ENCODE assay signal across 1 cellular context in the genomic region with DNA sequence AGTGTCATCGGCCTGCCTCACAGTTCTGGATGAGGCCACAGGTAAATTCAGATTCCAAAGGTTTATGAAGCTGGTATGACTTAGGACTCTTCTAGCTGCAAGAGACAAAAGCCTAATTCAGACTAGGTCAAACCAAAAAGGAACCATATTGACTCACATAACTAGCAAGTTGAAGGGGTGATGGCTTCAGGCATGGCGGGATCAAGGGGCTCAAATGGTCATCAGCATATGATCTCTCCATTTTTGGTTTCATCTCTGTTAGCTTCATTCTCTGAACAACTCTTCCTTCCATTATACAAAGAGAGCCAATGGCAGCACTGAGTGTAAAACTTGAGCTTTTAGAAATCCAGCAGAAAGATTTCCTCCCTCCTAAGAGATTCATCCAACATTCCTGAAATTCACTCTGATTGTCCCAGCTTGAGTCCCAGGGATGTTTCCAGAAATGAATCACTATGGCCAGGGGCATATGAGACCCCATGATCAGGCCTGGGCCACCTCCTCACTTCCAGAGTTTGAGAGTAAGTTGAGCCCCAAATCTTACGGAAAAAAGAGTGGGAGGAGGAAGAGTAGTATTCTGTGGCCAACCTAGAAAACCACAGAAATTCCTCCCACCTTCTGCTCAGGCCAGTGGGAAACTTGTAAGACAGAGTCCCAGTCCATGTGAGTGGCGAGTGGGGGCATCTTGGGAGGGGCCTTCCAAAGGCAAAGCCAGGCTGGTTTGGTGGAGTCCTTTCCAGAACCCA.
A peak's percentile ranks its signal among the peaks of the same experiment; 100 is the strongest.
TF ChIP-seq lines count a peak whose summit lies in the region.

No MANE protein-coding gene starts in this region.

TF ChIP-seq in K562, 482 proteins besides CTCF, POLR2A, EP300 and RAD21 (continued from another document and continues in another):
- TF ChIP-seq, protein P1, sequence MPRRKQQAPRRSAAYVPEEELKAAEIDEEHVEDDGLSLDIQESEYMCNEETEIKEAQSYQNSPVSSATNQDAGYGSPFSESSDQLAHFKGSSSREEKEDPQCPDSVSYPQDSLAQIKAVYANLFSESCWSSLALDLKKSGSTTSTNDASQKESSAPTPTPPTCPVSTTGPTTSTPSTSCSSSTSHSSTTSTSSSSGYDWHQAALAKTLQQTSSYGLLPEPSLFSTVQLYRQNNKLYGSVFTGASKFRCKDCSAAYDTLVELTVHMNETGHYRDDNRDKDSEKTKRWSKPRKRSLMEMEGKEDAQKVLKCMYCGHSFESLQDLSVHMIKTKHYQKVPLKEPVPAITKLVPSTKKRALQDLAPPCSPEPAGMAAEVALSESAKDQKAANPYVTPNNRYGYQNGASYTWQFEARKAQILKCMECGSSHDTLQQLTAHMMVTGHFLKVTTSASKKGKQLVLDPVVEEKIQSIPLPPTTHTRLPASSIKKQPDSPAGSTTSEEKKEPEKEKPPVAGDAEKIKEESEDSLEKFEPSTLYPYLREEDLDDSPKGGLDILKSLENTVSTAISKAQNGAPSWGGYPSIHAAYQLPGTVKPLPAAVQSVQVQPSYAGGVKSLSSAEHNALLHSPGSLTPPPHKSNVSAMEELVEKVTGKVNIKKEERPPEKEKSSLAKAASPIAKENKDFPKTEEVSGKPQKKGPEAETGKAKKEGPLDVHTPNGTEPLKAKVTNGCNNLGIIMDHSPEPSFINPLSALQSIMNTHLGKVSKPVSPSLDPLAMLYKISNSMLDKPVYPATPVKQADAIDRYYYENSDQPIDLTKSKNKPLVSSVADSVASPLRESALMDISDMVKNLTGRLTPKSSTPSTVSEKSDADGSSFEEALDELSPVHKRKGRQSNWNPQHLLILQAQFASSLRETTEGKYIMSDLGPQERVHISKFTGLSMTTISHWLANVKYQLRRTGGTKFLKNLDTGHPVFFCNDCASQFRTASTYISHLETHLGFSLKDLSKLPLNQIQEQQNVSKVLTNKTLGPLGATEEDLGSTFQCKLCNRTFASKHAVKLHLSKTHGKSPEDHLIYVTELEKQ (CRISPR knock-in tag; IDR thresholded peaks at IDR 0.05) = no peak
- TF ChIP-seq, protein P2, sequence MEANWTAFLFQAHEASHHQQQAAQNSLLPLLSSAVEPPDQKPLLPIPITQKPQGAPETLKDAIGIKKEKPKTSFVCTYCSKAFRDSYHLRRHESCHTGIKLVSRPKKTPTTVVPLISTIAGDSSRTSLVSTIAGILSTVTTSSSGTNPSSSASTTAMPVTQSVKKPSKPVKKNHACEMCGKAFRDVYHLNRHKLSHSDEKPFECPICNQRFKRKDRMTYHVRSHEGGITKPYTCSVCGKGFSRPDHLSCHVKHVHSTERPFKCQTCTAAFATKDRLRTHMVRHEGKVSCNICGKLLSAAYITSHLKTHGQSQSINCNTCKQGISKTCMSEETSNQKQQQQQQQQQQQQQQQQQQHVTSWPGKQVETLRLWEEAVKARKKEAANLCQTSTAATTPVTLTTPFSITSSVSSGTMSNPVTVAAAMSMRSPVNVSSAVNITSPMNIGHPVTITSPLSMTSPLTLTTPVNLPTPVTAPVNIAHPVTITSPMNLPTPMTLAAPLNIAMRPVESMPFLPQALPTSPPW (CRISPR knock-in tag; IDR thresholded peaks at IDR 0.05) = peak; percentile 41; the same call in 1 of the 2 replicates
- TF ChIP-seq DMBX1 (CRISPR knock-in tag; IDR thresholded peaks at IDR 0.05; ENCODE audit: borderline replicate concordance) (0 out of 2 replicates have a peak, but pooled peaks have one; percentile 14), ARID4B (CRISPR knock-in tag; IDR thresholded peaks at IDR 0.05) (no peak), NFATC3 (IDR thresholded peaks at IDR 0.05) (no peak), IRF9 (tag; IDR thresholded peaks at IDR 0.05) (no peak), HMGN3 (IDR thresholded peaks at IDR 0.05; ENCODE audit: borderline replicate concordance, extremely low read depth, insufficient read length, low read depth, low read length) (no peak), ZFX (CRISPR knock-in tag; IDR thresholded peaks at IDR 0.05) (0 out of 2 replicates have a peak, but pooled peaks have one; percentile 10), CAMTA2 (CRISPR knock-in tag; conservative IDR thresholded peaks at IDR 0.05) (no peak), POLR3A (IDR thresholded peaks at IDR 0.05; ENCODE audit: borderline replicate concordance, extremely low read depth, insufficient read depth, insufficient read length) (no peak), KDM1A (IDR thresholded peaks at IDR 0.05) (0 out of 4 replicates have a peak, but pooled peaks of 1 of the 2 experiments have one; percentile 17), PTTG1 (tag; IDR thresholded peaks at IDR 0.05; ENCODE audit: low read depth) (no peak), STAT5B (CRISPR knock-in tag; IDR thresholded peaks at IDR 0.05) (no peak), FOXO4 (CRISPR knock-in tag; IDR thresholded peaks at IDR 0.05) (no peak)
- TF ChIP-seq, protein P3, sequence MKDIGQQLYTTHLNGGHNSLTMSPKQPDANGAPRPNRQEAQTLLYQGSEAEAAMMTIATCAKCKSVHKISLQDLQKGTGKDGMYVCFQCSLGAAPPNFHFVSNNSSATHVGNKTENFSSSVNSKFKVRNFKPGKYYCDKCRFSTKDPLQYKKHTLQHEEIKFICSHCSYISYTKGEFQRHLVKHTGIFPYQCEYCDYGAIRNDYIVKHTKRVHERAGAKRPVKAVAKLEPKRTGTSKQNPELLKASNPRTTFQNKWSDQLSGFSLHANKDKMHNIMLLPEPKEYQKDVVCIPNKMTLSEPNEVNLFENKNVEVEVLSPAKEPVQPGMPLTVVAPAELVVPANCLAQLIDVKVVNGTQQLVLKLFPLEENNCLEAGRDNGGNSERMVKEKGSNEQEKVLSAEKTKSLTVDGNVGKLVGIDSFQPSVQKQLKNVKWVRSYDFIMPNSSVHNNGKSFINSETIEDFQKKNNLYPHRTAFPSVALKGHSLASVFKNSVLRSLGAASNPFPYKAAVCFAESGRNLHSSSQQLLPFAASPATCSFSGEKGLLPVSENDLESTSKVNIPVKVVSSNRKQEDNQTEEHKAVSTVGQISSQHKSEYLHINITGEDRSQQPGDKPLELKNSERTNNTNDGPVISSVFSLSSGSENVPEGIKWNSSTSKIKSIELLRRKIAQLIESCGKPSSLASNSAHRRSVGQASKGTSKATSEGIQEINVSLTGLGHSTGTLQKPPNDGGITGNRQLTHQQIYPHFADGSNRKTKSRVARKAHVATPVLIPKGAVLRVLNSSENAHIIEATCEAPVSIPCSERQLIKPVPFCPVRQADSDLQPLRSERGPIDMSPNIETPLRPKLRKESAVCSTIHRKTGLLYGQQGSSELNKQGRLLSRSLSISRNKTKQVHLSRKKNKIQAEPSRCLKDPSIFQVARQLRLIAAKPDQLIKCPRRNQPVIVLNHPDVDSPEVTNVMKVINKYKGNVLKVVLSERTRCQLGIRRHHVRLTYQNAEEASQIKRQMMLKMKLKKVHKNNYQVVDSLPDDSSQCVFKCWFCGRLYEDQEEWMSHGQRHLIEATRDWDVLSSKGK (CRISPR knock-in tag; IDR thresholded peaks at IDR 0.05) = no peak
- TF ChIP-seq, protein P4, sequence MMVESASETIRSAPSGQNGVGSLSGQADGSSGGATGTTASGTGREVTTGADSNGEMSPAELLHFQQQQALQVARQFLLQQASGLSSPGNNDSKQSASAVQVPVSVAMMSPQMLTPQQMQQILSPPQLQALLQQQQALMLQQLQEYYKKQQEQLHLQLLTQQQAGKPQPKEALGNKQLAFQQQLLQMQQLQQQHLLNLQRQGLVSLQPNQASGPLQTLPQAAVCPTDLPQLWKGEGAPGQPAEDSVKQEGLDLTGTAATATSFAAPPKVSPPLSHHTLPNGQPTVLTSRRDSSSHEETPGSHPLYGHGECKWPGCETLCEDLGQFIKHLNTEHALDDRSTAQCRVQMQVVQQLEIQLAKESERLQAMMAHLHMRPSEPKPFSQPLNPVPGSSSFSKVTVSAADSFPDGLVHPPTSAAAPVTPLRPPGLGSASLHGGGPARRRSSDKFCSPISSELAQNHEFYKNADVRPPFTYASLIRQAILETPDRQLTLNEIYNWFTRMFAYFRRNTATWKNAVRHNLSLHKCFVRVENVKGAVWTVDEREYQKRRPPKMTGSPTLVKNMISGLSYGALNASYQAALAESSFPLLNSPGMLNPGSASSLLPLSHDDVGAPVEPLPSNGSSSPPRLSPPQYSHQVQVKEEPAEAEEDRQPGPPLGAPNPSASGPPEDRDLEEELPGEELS (CRISPR knock-in tag; IDR thresholded peaks at IDR 0.05; ENCODE audit: borderline replicate concordance) = no peak
